ENCODE assay signal across 1 cellular context in the genomic region with DNA sequence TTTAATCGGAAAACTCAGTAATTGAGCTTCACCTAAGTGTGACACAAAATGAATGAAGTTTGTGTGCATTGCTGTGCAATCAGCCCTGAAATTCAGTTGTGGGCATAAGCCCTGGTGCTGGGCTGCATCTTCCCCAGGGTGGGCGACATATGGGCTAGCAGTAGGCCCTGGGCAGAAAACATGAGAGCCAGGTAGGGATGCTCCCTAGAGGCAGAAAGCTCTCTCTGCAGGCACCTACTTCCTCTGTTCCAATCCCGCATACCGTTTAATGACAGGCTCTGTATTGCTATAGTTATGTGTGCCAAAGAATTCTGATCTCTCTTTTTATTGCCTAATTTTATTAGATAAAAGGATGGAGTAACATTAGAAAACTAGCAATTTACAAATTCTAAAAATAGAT.
TF ChIP-seq lines count a peak whose summit lies in the region.

No MANE protein-coding gene starts in this region.

TF ChIP-seq in HCT116, 20 proteins besides CTCF, POLR2A, EP300 and RAD21 (continued from another document):
- TF ChIP-seq, protein P1, sequence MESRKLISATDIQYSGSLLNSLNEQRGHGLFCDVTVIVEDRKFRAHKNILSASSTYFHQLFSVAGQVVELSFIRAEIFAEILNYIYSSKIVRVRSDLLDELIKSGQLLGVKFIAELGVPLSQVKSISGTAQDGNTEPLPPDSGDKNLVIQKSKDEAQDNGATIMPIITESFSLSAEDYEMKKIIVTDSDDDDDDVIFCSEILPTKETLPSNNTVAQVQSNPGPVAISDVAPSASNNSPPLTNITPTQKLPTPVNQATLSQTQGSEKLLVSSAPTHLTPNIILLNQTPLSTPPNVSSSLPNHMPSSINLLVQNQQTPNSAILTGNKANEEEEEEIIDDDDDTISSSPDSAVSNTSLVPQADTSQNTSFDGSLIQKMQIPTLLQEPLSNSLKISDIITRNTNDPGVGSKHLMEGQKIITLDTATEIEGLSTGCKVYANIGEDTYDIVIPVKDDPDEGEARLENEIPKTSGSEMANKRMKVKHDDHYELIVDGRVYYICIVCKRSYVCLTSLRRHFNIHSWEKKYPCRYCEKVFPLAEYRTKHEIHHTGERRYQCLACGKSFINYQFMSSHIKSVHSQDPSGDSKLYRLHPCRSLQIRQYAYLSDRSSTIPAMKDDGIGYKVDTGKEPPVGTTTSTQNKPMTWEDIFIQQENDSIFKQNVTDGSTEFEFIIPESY (IDR thresholded peaks at IDR 0.05; ENCODE audit: extremely low read depth, insufficient replicate concordance, low read length): no peak
- TF ChIP-seq JUND (IDR thresholded peaks at IDR 0.05) (no peak), ZNF274 (IDR thresholded peaks at IDR 0.05; ENCODE audit: low read depth, low read length) (no peak), CEBPB (IDR thresholded peaks at IDR 0.05; ENCODE audit: low read depth) (no peak)
- TF ChIP-seq, protein P2, sequence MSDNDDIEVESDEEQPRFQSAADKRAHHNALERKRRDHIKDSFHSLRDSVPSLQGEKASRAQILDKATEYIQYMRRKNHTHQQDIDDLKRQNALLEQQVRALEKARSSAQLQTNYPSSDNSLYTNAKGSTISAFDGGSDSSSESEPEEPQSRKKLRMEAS (IDR thresholded peaks at IDR 0.05): no peak
